Comparison of ENCODE assay signal across 22 cellular contexts in the genomic region with DNA sequence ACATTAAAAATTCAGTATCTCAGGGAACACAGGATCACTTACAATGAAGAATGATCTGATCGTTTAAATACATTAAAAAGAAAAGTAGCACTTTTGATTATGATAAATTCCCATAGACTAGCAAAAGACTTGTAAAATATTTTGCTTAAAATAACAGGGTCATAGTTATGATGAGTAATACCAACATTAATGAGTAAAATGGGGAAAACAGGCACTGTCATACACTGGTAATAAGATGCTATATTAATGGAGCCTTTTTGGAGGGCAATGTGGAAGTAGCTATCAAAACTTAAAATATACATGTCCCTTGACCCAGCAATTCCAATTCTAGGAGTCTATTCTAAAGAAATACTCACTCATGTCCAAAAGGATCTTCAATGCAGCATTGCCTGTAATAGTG.
"Had no signal": no experiment of that assay in that cellular context is flagged by ENCODE, and none has a peak within 500 bp of the region (broad histone marks: within the 10 kb centered on the region; RNA-seq: fewer than 3 reads in every experiment).

No MANE protein-coding gene starts in this region.

- H3K36me3 ChIP-seq: SJSA1 had no signal

- H3K27me3 ChIP-seq: SJSA1 had no signal

- H3K9me3 ChIP-seq: SJSA1 had no signal

- H3K27ac ChIP-seq: SJSA1, SK-N-MC had no signal

- FAIRE-seq: RCC 7860 had no signal

- DNase-seq: KBM-7, MV-4-11, NCI-H1048, NCI-H1105, NCI-H1417, NCI-H187, NCI-H2029, NCI-H2081 treated with DMSO at 0.1 percent for 48 hours, NCI-H2171, NCI-H226, NCI-H446, NCI-H510A, NCI-H524 treated with DMSO at 0.1 percent for 48 hours, NCI-H69, NCI-H774, OCI-M1, Right ventricle myocardium superior, RPMI8226, SIG-M5 had no signal

- H3K4me1 ChIP-seq: SJSA1 had no signal

- H3K4me3 ChIP-seq: SJSA1, SK-N-MC had no signal
